Comparison of ENCODE assay signal across 22 cellular contexts in the genomic region with DNA sequence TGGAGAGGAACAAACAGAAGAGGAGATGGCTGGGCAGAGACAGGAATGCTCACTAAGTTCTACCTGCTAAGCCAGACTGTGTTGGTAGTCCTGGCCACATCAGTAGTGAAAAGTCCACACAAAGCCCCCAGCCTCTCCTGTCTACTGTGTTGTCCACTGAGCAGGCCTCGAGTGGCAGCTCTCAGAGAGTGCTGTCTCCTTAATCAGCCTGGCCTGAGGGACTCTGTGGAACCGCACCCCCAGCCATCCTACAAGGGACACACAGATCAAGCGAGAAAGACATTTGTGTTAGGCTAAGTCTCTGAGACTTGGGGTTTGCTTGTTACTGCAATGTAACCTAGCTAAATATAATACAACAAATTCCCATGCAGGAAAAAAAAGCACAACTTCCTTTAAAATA.
DNase-seq lines count a peak whose midpoint lies in the region; ATAC-seq and TF ChIP-seq lines count a peak whose summit lies in the region.
"Had no signal": no experiment of that assay in that cellular context is flagged by ENCODE, and none has a peak within 500 bp of the region (broad histone marks: within the 10 kb centered on the region; RNA-seq: fewer than 3 reads in every experiment).

No MANE protein-coding gene starts in this region.

- H3K4me2 ChIP-seq in trophoblast cell (ENCODE audit: low read length), result no peak overlapping the region

- no peak overlapping the region for H3K4ac ChIP-seq in trophoblast cell (ENCODE audit: low read depth, low read length)

- H3K36me3 ChIP-seq in tibial nerve (no peaks in the 10 kb centered on the region), trophoblast cell (ENCODE audit: control insufficient read depth in 1 of 2, insufficient read depth in 2 of 2, low read length in 2 of 2) (peaks cover 5 to 6% of the 10 kb centered on the region in 2 experiments)
- H3K36me3 ChIP-seq: left lung, WERI-Rb-1 had no signal

- H3K27me3 ChIP-seq in tibial nerve, result no peaks in the 10 kb centered on the region
- no peaks in the 10 kb centered on the region for H3K27me3 ChIP-seq in trophoblast cell (ENCODE audit: insufficient read depth, low read length)
- H3K27me3 ChIP-seq: dorsolateral prefrontal cortex, left lung had no signal

- peaks cover 94% of the 10 kb centered on the region for H3K4me1 Mint-ChIP-seq in chondrocyte (ENCODE audit: low read depth)
- H3K4me1 Mint-ChIP-seq in neural crest cell, result peaks cover 88% of the 10 kb centered on the region
- H3K4me1 Mint-ChIP-seq in stimulated activated naive B cell treated with anti-CD40 and anti-IgM and Interleukin-4, amounts not matched to agents 10 μg/mL and 1 μg/mL and 100 μg/mL, for 72 hours, result peaks cover 34 to 57% of the 10 kb centered on the region in 2 donors

- TF ChIP-seq POLR2A in tibial nerve (IDR thresholded peaks at IDR 0.05), result no peak

- no peak overlapping the region for H4K8ac ChIP-seq in trophoblast cell (ENCODE audit: low read depth, low read length)

- H3K4me3 ChIP-seq in tibial nerve (no peak overlapping the region), trophoblast cell (ENCODE audit: low read depth, low read length) (no peak overlapping the region)
- H3K4me3 ChIP-seq: dorsolateral prefrontal cortex, left lung had no signal

- H4K12ac ChIP-seq in trophoblast cell (ENCODE audit: low read depth, low read length), result no peak overlapping the region

- ATAC-seq in stimulated activated naive B cell treated with anti-CD40 and anti-IgM and Interleukin-4, amounts not matched to agents 10 μg/mL and 1 μg/mL and 100 μg/mL, for 72 hours (replicated peaks), result no peak
- ATAC-seq: left lung had no signal

- peaks cover 4% of the 10 kb centered on the region for H3K36me3 Mint-ChIP-seq in chondrocyte (ENCODE audit: low read depth)
- H3K36me3 Mint-ChIP-seq in neural crest cell (ENCODE audit: low read depth), result peaks cover 10% of the 10 kb centered on the region
- H3K36me3 Mint-ChIP-seq in stimulated activated naive B cell treated with anti-CD40 and anti-IgM and Interleukin-4, amounts not matched to agents 10 μg/mL and 1 μg/mL and 100 μg/mL, for 72 hours, result peaks cover 9 to 21% of the 10 kb centered on the region in 2 donors

- H2AK5ac ChIP-seq in trophoblast cell (ENCODE audit: low read length), result no peak overlapping the region

- H3K23ac ChIP-seq in trophoblast cell (ENCODE audit: low read length), result no peak overlapping the region

- H3K27ac Mint-ChIP-seq in chondrocyte (ENCODE audit: unreplicated experiment), result peak overlapping the region; percentile 46
- peak overlapping the region; percentile 31 for H3K27ac Mint-ChIP-seq in neural crest cell (ENCODE audit: unreplicated experiment)
- no peak overlapping the region for H3K27ac Mint-ChIP-seq in stimulated activated naive B cell treated with anti-CD40 and anti-IgM and Interleukin-4, amounts not matched to agents 10 μg/mL and 1 μg/mL and 100 μg/mL, for 72 hours
- H3K27ac Mint-ChIP-seq: activated CD4-positive, alpha-beta T cell treated with anti-CD3 and anti-CD28 coated beads, Interleukin-2, amount 10 ng/mL, durations not matched to agents 7 days and 5 days; CD8-positive, alpha-beta memory T cell; nephron had no signal

- H3K9me3 Mint-ChIP-seq in chondrocyte (ENCODE audit: low read depth) (no peaks in the 10 kb centered on the region), neural crest cell (no peaks in the 10 kb centered on the region)
- no peaks in the 10 kb centered on the region for H3K9me3 Mint-ChIP-seq in stimulated activated naive B cell treated with anti-CD40 and anti-IgM and Interleukin-4, amounts not matched to agents 10 μg/mL and 1 μg/mL and 100 μg/mL, for 72 hours
- H3K9me3 Mint-ChIP-seq: activated CD4-positive, alpha-beta T cell treated with anti-CD3 and anti-CD28 coated beads, Interleukin-2, amount 10 ng/mL, durations not matched to agents 7 days and 5 days; CD8-positive, alpha-beta memory T cell; central memory CD8-positive, alpha-beta T cell; IgD-negative memory B cell; nephron had no signal

- no peak overlapping the region for H2BK12ac ChIP-seq in trophoblast cell (ENCODE audit: low read length)

- H3K79me1 ChIP-seq in trophoblast cell (ENCODE audit: low read length), result peaks cover 10% of the 10 kb centered on the region

- DNase-seq in chondrocyte (ENCODE audit: low spot score), result no peak
- no peak for DNase-seq in neural crest cell (ENCODE audit: low read depth, low spot score)
- DNase-seq in tibial nerve (ENCODE audit: low spot score in 2 of 2), result no peak
- DNase-seq in OCI-M2 (lab: John Stamatoyannopoulos, UW; ENCODE audit: unreplicated experiment), result no peak
- no peak for DNase-seq in stimulated activated naive B cell treated with anti-CD40 and anti-IgM and Interleukin-4, amounts not matched to agents 10 μg/mL and 1 μg/mL and 100 μg/mL, for 72 hours
- no peak for DNase-seq in trophoblast cell
- DNase-seq: activated CD4-positive, alpha-beta T cell treated with anti-CD3 and anti-CD28 coated beads, Interleukin-2, amount 10 ng/mL, durations not matched to agents 7 days and 5 days; activated naive CD4-positive, alpha-beta T cell treated with anti-CD3 and anti-CD28 coated beads, Interleukin-2, amount 50 U/mL, for 16 hours; anterior cingulate cortex; CD8-positive, alpha-beta memory T cell; dorsolateral prefrontal cortex; GDM1; left lung; NCI-H1105 treated with DMSO at 0.1 percent for 48 hours; NCI-H2029; NCI-H345; NCI-H82; WERI-Rb-1 had no signal

- no peak overlapping the region for H4K91ac ChIP-seq in trophoblast cell (ENCODE audit: low read depth, low read length)

- no peak overlapping the region for H2AFZ ChIP-seq in trophoblast cell (ENCODE audit: insufficient read depth, low read length, poor library complexity)

- no peak overlapping the region for H3K18ac ChIP-seq in trophoblast cell (ENCODE audit: low read length)

- no peak overlapping the region for H3K9ac ChIP-seq in trophoblast cell (ENCODE audit: low read length)

- no peak overlapping the region for H2BK120ac ChIP-seq in trophoblast cell (ENCODE audit: insufficient read depth, low read length, poor library complexity)

- peak overlapping the region; percentile 67 for H3K27ac ChIP-seq in VCaP
- H3K27ac ChIP-seq in tibial nerve, result peak overlapping the region in 3 of 4 donors; percentile 5 to 78 (median 68)
- no peak overlapping the region for H3K27ac ChIP-seq in trophoblast cell (ENCODE audit: low read depth, low read length)
- H3K27ac ChIP-seq: WERI-Rb-1 had no signal

- H2BK5ac ChIP-seq in trophoblast cell (ENCODE audit: low read depth, low read length, poor library complexity), result no peak overlapping the region

- H3K9me3 ChIP-seq in tibial nerve, result no peaks in the 10 kb centered on the region
- no peaks in the 10 kb centered on the region for H3K9me3 ChIP-seq in trophoblast cell (ENCODE audit: insufficient read depth, low read depth, low read length)
- H3K9me3 ChIP-seq: left lung had no signal

- H3K27me3 Mint-ChIP-seq in chondrocyte (ENCODE audit: low read depth) (no peaks in the 10 kb centered on the region), neural crest cell (ENCODE audit: low read depth) (no peaks in the 10 kb centered on the region)
- no peaks in the 10 kb centered on the region for H3K27me3 Mint-ChIP-seq in stimulated activated naive B cell treated with anti-CD40 and anti-IgM and Interleukin-4, amounts not matched to agents 10 μg/mL and 1 μg/mL and 100 μg/mL, for 72 hours
- H3K27me3 Mint-ChIP-seq: activated CD4-positive, alpha-beta T cell treated with anti-CD3 and anti-CD28 coated beads, Interleukin-2, amount 10 ng/mL, durations not matched to agents 7 days and 5 days; CD8-positive, alpha-beta memory T cell; central memory CD8-positive, alpha-beta T cell; IgD-negative memory B cell had no signal

- TF ChIP-seq EP300 in tibial nerve (IDR thresholded peaks at IDR 0.05), result no peak

- no peak overlapping the region for H3K14ac ChIP-seq in trophoblast cell (ENCODE audit: low read length)

- peaks cover 6% of the 10 kb centered on the region for H3K79me2 ChIP-seq in trophoblast cell (ENCODE audit: control insufficient read depth, insufficient read depth, low read length, poor library complexity)

- H3K4me3 Mint-ChIP-seq in chondrocyte (ENCODE audit: unreplicated experiment), result no peak overlapping the region
- peak overlapping the region; percentile 32 for H3K4me3 Mint-ChIP-seq in neural crest cell
- H3K4me3 Mint-ChIP-seq in stimulated activated naive B cell treated with anti-CD40 and anti-IgM and Interleukin-4, amounts not matched to agents 10 μg/mL and 1 μg/mL and 100 μg/mL, for 72 hours, result no peak overlapping the region
- H3K4me3 Mint-ChIP-seq: activated CD4-positive, alpha-beta T cell treated with anti-CD3 and anti-CD28 coated beads, Interleukin-2, amount 10 ng/mL, durations not matched to agents 7 days and 5 days; CD8-positive, alpha-beta memory T cell; central memory CD8-positive, alpha-beta T cell; IgD-negative memory B cell; nephron had no signal

- WGBS in tibial nerve, 2 donors, result 64 to 68% methylated on average over 3 of the region's 3 CpGs
- WGBS in trophoblast cell (ENCODE audit: extremely low coverage, insufficient coverage, insufficient read length), result no CpG with 5 or more reads among the region's 3 CpGs

- TF ChIP-seq CTCF in VCaP (conservative IDR thresholded peaks at IDR 0.05) (no peak), chondrocyte (IDR thresholded peaks at IDR 0.05) (no peak), neural crest cell (conservative IDR thresholded peaks at IDR 0.05) (no peak), tibial nerve (IDR thresholded peaks at IDR 0.05) (no peak)

- H3K4me1 ChIP-seq in tibial nerve, result peaks cover 0 to 89% (median 49%) of the 10 kb centered on the region in 4 donors
- peaks cover 28 to 42% of the 10 kb centered on the region in 2 experiments for H3K4me1 ChIP-seq in trophoblast cell (ENCODE audit: control insufficient read depth in 1 of 2, insufficient read depth in 2 of 2, low read length in 2 of 2)
